8 cellular contexts compared by ENCODE assay signal in genomic region chr1:244864253-244865027, GRCh38. TPM values are rescaled to one million over a fixed set of nuclear protein-coding genes. Genes with fewer than 3 reads are reported as not detected.
DNase-seq lines count a peak whose midpoint lies in the region; ATAC-seq and TF ChIP-seq lines count a peak whose summit lies in the region.

HNRNPU (minus strand) TSS chr1:244864543; CDS start chr1:244864307, 236 bp downstream.

- DNase-seq in C1 segment of cervical spinal cord (lab: John Stamatoyannopoulos, UW), result peak; percentile 54 to 97 (median 93)
- DNase-seq in NCI-H526 treated with DMSO at 0.1 percent for 48 hours (lab: John Stamatoyannopoulos, UW), result peak; percentile 78
- DNase-seq in activated CD4-positive, alpha-beta T cell treated with anti-CD3 and anti-CD28 coated beads, Interleukin-2, amount 10 ng/mL, durations not matched to agents 24 days and 14 days, result peak; percentile 99
- peak; percentile 96 for DNase-seq in coronary artery (ENCODE audit: low spot score)
- DNase-seq in left colon, result peak; percentile 95 to 98
- peak; percentile 95 for DNase-seq in stimulated activated CD4-positive, alpha-beta T cell treated with anti-CD3 and anti-CD28 coated beads, Interleukin-1b, Interleukin-23, amount 100 ng/mL, for 48 hours

- peaks cover 34% of the 10 kb centered on the region for H3K4me1 Mint-ChIP-seq in activated CD4-positive, alpha-beta T cell treated with anti-CD3 and anti-CD28 coated beads, Interleukin-2, amount 10 ng/mL, durations not matched to agents 24 days and 14 days

- peak within 1 kb of the TSS; percentile 100 for H3K27ac ChIP-seq in coronary artery

- no peaks in the 10 kb centered on the region for H3K9me3 Mint-ChIP-seq in activated CD4-positive, alpha-beta T cell treated with anti-CD3 and anti-CD28 coated beads, Interleukin-2, amount 10 ng/mL, durations not matched to agents 24 days and 14 days

- intact Hi-C loops in activated CD4-positive, alpha-beta T cell treated with anti-CD3 and anti-CD28 coated beads, Interleukin-2, amount 10 ng/mL, durations not matched to agents 24 days and 14 days (cut with micrococcal nuclease), result loop anchor here (1.0 to 5.0 kb wide), 5 partner anchors 54 to 1088 kb away; partner anchors contain the start of gene ADSS2
- intact Hi-C loops in left colon (cut with DNase I, micrococcal nuclease), result loop anchor here in 1 of 2 donors (5.0 to 10.0 kb wide), 2 partner anchors 100 to 178 kb away; a partner anchor contains a TSS

- peak within 1 kb of the TSS; percentile 98 for H3K27ac Mint-ChIP-seq in activated CD4-positive, alpha-beta T cell treated with anti-CD3 and anti-CD28 coated beads, Interleukin-2, amount 10 ng/mL, durations not matched to agents 24 days and 14 days

- TF ChIP-seq CTCF in coronary artery (IDR thresholded peaks at IDR 0.05), result peak; percentile 28

- H3K36me3 Mint-ChIP-seq in activated CD4-positive, alpha-beta T cell treated with anti-CD3 and anti-CD28 coated beads, Interleukin-2, amount 10 ng/mL, durations not matched to agents 24 days and 14 days (ENCODE audit: low read depth), result peaks cover 39% of the 10 kb centered on the region

- peak; percentile 68 for ATAC-seq in GM19324 (IDR thresholded peaks at IDR 0.05; ENCODE audit: low FRiP score, unreplicated experiment)
- peak; percentile 65 for ATAC-seq in HG03469 (IDR thresholded peaks at IDR 0.05; ENCODE audit: unreplicated experiment)
- peak; percentile 85 for ATAC-seq in left colon

- peak within 1 kb of the TSS; percentile 98 for H3K4me3 Mint-ChIP-seq in activated CD4-positive, alpha-beta T cell treated with anti-CD3 and anti-CD28 coated beads, Interleukin-2, amount 10 ng/mL, durations not matched to agents 24 days and 14 days

- H3K27me3 Mint-ChIP-seq in activated CD4-positive, alpha-beta T cell treated with anti-CD3 and anti-CD28 coated beads, Interleukin-2, amount 10 ng/mL, durations not matched to agents 24 days and 14 days, result no peaks in the 10 kb centered on the region

- H3K4me3 ChIP-seq in coronary artery, result peak within 1 kb of the TSS; percentile 98

RNA-seq across cellular contexts. Expression of gene HNRNPU, which starts in this region (rescaled TPM):
- 611 and 612 TPM in 2 replicates for total RNA-seq in activated CD4-positive, alpha-beta T cell treated with anti-CD3 and anti-CD28 coated beads, Interleukin-2, amount 10 ng/mL, durations not matched to agents 24 days and 14 days
- total RNA-seq in left colon, result 100 to 1,000 TPM; 188 to 225 TPM

Comparison
In these comparisons a context has a peak if more than half of its experiments do, and no peak if none do; other contexts are left out.
1. Peak in every context shown above with its lines: DNase-seq, ATAC-seq, H3K4me3 ChIP-seq and H3K27ac ChIP-seq.